8 cellular contexts compared by ENCODE assay signal in the genomic region with DNA sequence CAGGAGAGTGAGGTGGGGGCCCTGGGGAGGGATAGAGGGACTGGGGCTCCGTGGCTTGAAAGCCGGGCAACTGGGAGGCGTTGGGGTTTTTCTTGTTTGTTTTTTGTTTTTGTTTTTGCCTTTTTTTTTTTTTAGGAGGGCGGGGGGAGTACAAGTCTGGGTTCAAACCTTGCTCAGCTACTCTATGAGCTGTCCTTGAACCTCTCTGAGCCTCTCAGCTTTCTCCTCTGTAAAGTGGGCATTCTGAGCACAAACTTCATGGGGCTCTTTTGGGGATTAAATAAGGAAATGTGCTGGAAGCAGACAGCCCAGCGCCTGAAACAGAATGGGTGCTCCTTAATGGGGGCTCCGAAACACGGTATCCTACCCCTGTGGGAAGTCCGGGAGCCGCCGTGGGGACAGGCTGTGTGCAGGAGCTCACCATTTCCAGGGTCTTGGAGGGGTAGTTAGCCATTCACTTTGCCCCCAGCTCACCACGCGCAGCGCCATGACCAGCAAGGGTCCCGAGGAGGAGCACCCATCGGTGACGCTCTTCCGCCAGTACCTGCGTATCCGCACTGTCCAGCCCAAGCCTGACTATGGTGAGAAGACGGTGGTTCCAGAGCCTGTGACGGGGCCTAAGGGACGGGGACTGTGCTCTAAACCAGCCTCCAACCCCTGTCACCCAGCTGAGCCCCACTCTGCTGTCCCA. TPM values are rescaled to one million over a fixed set of nuclear protein-coding genes. Genes with fewer than 3 reads are reported as not detected.
DNase-seq lines count a peak whose midpoint lies in the region; ATAC-seq and TF ChIP-seq lines count a peak whose summit lies in the region.

No MANE protein-coding gene starts in this region.

- H3K4me3 ChIP-seq in GM12864 (ENCODE audit: low read depth, low read length), result peak overlapping the region; percentile 63
- peak overlapping the region; percentile 66 for H3K4me3 ChIP-seq in fibroblast of villous mesenchyme (ENCODE audit: low read depth, low read length)
- peak overlapping the region; percentile 60 for H3K4me3 ChIP-seq in rectal smooth muscle tissue (ENCODE audit: low read length)

- no peaks in the 10 kb centered on the region for H3K27me3 Mint-ChIP-seq in T-helper 17 cell

- H3K27ac ChIP-seq in rectal smooth muscle tissue (ENCODE audit: low read depth, low read length), result peak overlapping the region; percentile 94

- H3K4me1 ChIP-seq in rectal smooth muscle tissue (ENCODE audit: control insufficient read depth, insufficient read depth, low read length), result peaks cover 10% of the 10 kb centered on the region

- H3K36me3 Mint-ChIP-seq in T-helper 17 cell (ENCODE audit: low read depth), result no peaks in the 10 kb centered on the region

- peak overlapping the region; percentile 77 for H3K9ac ChIP-seq in rectal smooth muscle tissue (ENCODE audit: low read length)

- H3K27ac Mint-ChIP-seq in T-helper 17 cell, result peak overlapping the region; percentile 78

- TF ChIP-seq CTCF in GM12864 (IDR thresholded peaks at IDR 0.05; ENCODE audit: low read depth, low read length, missing control alignments) (no peak), fibroblast of villous mesenchyme (IDR thresholded peaks at IDR 0.05; ENCODE audit: insufficient read depth, low read depth, low read length) (no peak)

- peaks cover 17% of the 10 kb centered on the region for H3K4me1 Mint-ChIP-seq in T-helper 17 cell

- H3K36me3 ChIP-seq in rectal smooth muscle tissue (ENCODE audit: control insufficient read depth, insufficient read depth, low read length), result no peaks in the 10 kb centered on the region

- H3K9me3 ChIP-seq in T-helper 17 cell (ENCODE audit: control insufficient read depth, low read length, poor library complexity, severe bottlenecking), result no peaks in the 10 kb centered on the region

- DNase-seq in GM12864 (ENCODE audit: low read depth) (no peak), T-helper 17 cell (no peak), fibroblast of villous mesenchyme (ENCODE audit: low read depth) (no peak), NCI-H1930 (lab: John Stamatoyannopoulos, UW) (no peak), iPS-NIHi11 (ENCODE audit: low spot score) (no peak)

- H3K4me3 Mint-ChIP-seq in T-helper 17 cell, result peak overlapping the region; percentile 97

- ATAC-seq in T-helper 17 cell, result no peak
- ATAC-seq in HG02870 (IDR thresholded peaks at IDR 0.05; ENCODE audit: unreplicated experiment), result no peak
- no peak for ATAC-seq in HG03159 (IDR thresholded peaks at IDR 0.05; ENCODE audit: unreplicated experiment)

- no peaks in the 10 kb centered on the region for H3K27me3 ChIP-seq in rectal smooth muscle tissue (ENCODE audit: control insufficient read depth, insufficient read depth, low read length)

RNA-seq across cellular contexts. Expression of a gene that starts 0.4 kb away (rescaled TPM):
- 1 to 10 TPM; 7.1 to 7.6 TPM for total RNA-seq in T-helper 17 cell
- 23.3 and 37.7 TPM in 2 replicates for total RNA-seq in fibroblast of villous mesenchyme

RNA-seq across cellular contexts. Expression of a gene that starts 8.9 kb away (rescaled TPM):
- total RNA-seq in T-helper 17 cell (10 to 100 TPM; 13.9 to 14.6 TPM), fibroblast of villous mesenchyme (5.2 and 7.1 TPM in 2 replicates)

RNA-seq across cellular contexts. Expression of a gene that starts 9.9 kb away (rescaled TPM):
- 10 to 100 TPM; 34.8 to 51.1 TPM for total RNA-seq in T-helper 17 cell
- total RNA-seq in fibroblast of villous mesenchyme, result 18.0 and 19.9 TPM in 2 replicates

RNA-seq across cellular contexts. Expression of a gene that starts 12.0 kb away (rescaled TPM):
- 1,000 to 10,000 TPM; 1,359 to 1,493 TPM for total RNA-seq in T-helper 17 cell
- 617 and 759 TPM in 2 replicates for total RNA-seq in fibroblast of villous mesenchyme

RNA-seq across cellular contexts. Expression of a gene that starts 16.5 kb away (rescaled TPM):
- 10 to 100 TPM; 20.2 to 28.7 TPM for total RNA-seq in T-helper 17 cell
- 29.4 and 42.2 TPM in 2 replicates for total RNA-seq in fibroblast of villous mesenchyme
